ENCODE assay signal across 1 cellular context in genomic region chr6:3147914-3148757, GRCh38.
TF ChIP-seq lines count a peak whose summit lies in the region.

No MANE protein-coding gene starts in this region.

TF ChIP-seq in HEK293T, 16 proteins besides CTCF, POLR2A, EP300 and RAD21 (continued from another document):
- TF ChIP-seq PKNOX1 (IDR thresholded peaks at IDR 0.05) (no peak), CTBP1 (IDR thresholded peaks at IDR 0.05; ENCODE audit: borderline replicate concordance) (no peak), FOXM1 (IDR thresholded peaks at IDR 0.05; ENCODE audit: borderline replicate concordance) (no peak), LEF1 (IDR thresholded peaks at IDR 0.05; ENCODE audit: borderline replicate concordance) (no peak), ZNF384 (IDR thresholded peaks at IDR 0.05) (no peak), SP1 (IDR thresholded peaks at IDR 0.05) (no peak), ARNT (IDR thresholded peaks at IDR 0.05) (no peak), SUZ12 (IDR thresholded peaks at IDR 0.05) (no peak), TARDBP (IDR thresholded peaks at IDR 0.05) (no peak), FOXK2 (IDR thresholded peaks at IDR 0.05) (no peak)
